Comparison of ENCODE assay signal across 25 cellular contexts in the genomic region with DNA sequence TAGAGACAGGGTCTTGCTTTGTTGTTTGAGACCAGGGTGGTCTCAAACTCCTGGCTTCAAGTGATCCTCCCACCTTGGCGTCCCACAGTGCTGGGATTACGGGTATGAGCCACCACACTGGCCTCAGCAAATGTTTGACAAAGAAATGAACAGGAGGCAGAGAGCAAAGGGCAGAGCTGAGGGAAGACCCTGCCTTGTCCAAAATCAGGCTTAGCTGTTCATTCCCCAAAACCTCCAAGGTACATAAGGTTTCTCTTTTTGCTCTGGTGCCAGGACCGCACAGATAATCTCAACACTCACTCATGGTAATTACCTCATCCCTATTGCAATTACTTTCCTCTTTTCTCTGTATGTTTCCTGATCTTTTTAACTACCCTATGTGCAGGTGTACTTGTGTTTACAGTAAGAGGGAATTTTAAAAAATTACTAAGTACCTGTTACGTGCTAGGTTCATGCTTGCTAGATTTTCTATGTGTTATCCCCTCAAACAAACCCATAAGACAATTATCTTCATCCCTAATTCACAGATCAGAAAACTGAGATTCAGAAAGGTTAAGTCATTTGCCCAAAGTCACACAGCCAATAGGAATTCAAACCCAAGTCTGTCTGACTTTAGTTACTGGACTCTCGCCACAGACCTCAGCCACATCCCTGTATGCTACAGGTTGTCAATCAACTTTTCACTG. TPM values are rescaled to one million over a fixed set of nuclear protein-coding genes. Genes with fewer than 3 reads are reported as not detected.
DNase-seq lines count a peak whose midpoint lies in the region; TF ChIP-seq lines count a peak whose summit lies in the region.
"Had no signal": no experiment of that assay in that cellular context is flagged by ENCODE, and none has a peak within 500 bp of the region (broad histone marks: within the 10 kb centered on the region; RNA-seq: fewer than 3 reads in every experiment).

No MANE protein-coding gene starts in this region.

- TF ChIP-seq CTCF in MCF 10A (IDR thresholded peaks at IDR 0.05; ENCODE audit: unreplicated experiment) (no peak), prostate gland (IDR thresholded peaks at IDR 0.05) (no peak), BE2C (IDR thresholded peaks at IDR 0.05; ENCODE audit: low read depth, low read length) (no peak)

- 86% methylated on average over 5 of the region's 5 CpGs for WGBS in prostate gland

- peak overlapping the region; percentile 47 for H3K27ac ChIP-seq in ACC112 (ENCODE audit: low read depth, low read length)
- H3K27ac ChIP-seq in prostate gland: peak overlapping the region; percentile 30 to 38
- H3K27ac ChIP-seq in SJCRH30: no peak overlapping the region

- H3K4me1 ChIP-seq in ACC112 (ENCODE audit: control insufficient read depth, insufficient read depth, low read length, unreplicated experiment): peaks cover 63% of the 10 kb centered on the region
- peaks cover 14% of the 10 kb centered on the region for H3K4me1 ChIP-seq in prostate gland (replicated peaks)
- H3K4me1 ChIP-seq in SJCRH30: peaks cover 17% of the 10 kb centered on the region
- no peaks in the 10 kb centered on the region for H3K4me1 ChIP-seq in BE2C

- peaks cover 19% of the 10 kb centered on the region for H3K79me2 ChIP-seq in ACC112 (ENCODE audit: control insufficient read depth, insufficient read depth, low read length, unreplicated experiment)

- DNase-seq in MCF 10A (ENCODE audit: unreplicated experiment): no peak
- peak; percentile 8 for DNase-seq in kidney glomerular epithelial cell (lab: John Stamatoyannopoulos, UW)
- DNase-seq in prostate gland (ENCODE audit: low spot score): no peak
- DNase-seq in SJCRH30: no peak
- DNase-seq in nucleus accumbens (lab: John Stamatoyannopoulos, UW): no peak
- DNase-seq in BE2C: no peak
- no peak for DNase-seq in head of caudate nucleus
- DNase-seq: activated CD4-positive, alpha-beta T cell treated with anti-CD3 and anti-CD28 coated beads for 1 hour; activated CD8-positive, alpha-beta T cell treated with anti-CD3 and anti-CD28 coated beads for 36 hours; aorta; CD8-positive, alpha-beta memory T cell; DMS 273 treated with DMSO at 0.1 percent for 48 hours; effector memory CD8-positive, alpha-beta T cell; NCI-H1048; NCI-H187 treated with DMSO at 0.1 percent for 48 hours; SK-N-SH; stimulated activated naive CD4-positive, alpha-beta T cell; T-helper 17 cell had no signal

- H3K4me3 ChIP-seq in ACC112 (ENCODE audit: low read depth, low read length) (no peak overlapping the region), prostate gland (no peak overlapping the region), SJCRH30 (no peak overlapping the region), BE2C (ENCODE audit: low read depth, low read length) (no peak overlapping the region)
- H3K4me3 ChIP-seq: coronary artery, GM23338, lung had no signal

- no peaks in the 10 kb centered on the region for H3K27me3 Mint-ChIP-seq in MCF 10A (ENCODE audit: insufficient read depth, unreplicated experiment)
- H3K27me3 Mint-ChIP-seq: progenitor cell of endocrine pancreas had no signal

- intact Hi-C loops in MCF 10A (cut with micrococcal nuclease) (no loop called here), prostate gland (cut with DNase I) (no loop called here), head of caudate nucleus (cut with DNase I) (no loop called here)

- BruUV-seq in MCF 10A (replicated peaks; lab: Mats Ljungman, UMichigan): no TSS peak

- H3K9me3 ChIP-seq in prostate gland (no peaks in the 10 kb centered on the region), SJCRH30 (replicated peaks) (no peaks in the 10 kb centered on the region), BE2C (no peaks in the 10 kb centered on the region)
- H3K9me3 ChIP-seq: SK-N-SH had no signal

- peaks cover 40% of the 10 kb centered on the region for H3K4me1 Mint-ChIP-seq in MCF 10A (ENCODE audit: insufficient read depth, unreplicated experiment)
- H3K4me1 Mint-ChIP-seq: activated naive CD4-positive, alpha-beta T cell treated with anti-CD3 and anti-CD28 coated beads, Interleukin-2, amount 50 U/mL, for 24 hours; CD8-positive, alpha-beta memory T cell had no signal

- CTCF ChIA-PET in MCF 10A (lab: Yijun Ruan, JAX): interaction anchor here (1.0 to 1.1 kb wide), 2 partner anchors 24 to 68 kb away, joined by 3 to 5 read pairs; no protein-coding TSS in a partner anchor

- no peak for TF ChIP-seq POLR2A in prostate gland (IDR thresholded peaks at IDR 0.05)

- no peaks in the 10 kb centered on the region for H3K9me3 Mint-ChIP-seq in MCF 10A (ENCODE audit: unreplicated experiment)
- H3K9me3 Mint-ChIP-seq: activated CD8-positive, alpha-beta T cell treated with anti-CD3 and anti-CD28 coated beads for 36 hours; activated naive CD4-positive, alpha-beta T cell treated with anti-CD3 and anti-CD28 coated beads, Interleukin-2, amount 50 U/mL, for 24 hours; activated T-helper 2 cell treated with anti-CD3 and anti-CD28 coated beads, Interferon-gamma antibody, Interleukin-2, Interleukin-4, amounts not matched to agents 10 μg/mL and 5 μg/mL and 100 μg/mL, durations not matched to agents 14 hours and 24 hours and 36 hours; CD8-positive, alpha-beta memory T cell; effector memory CD8-positive, alpha-beta T cell; GM23338 had no signal

- no peak overlapping the region for H3K4me3 Mint-ChIP-seq in MCF 10A (ENCODE audit: unreplicated experiment)
- H3K4me3 Mint-ChIP-seq: activated CD8-positive, alpha-beta T cell treated with anti-CD3 and anti-CD28 coated beads for 36 hours; activated naive CD4-positive, alpha-beta T cell treated with anti-CD3 and anti-CD28 coated beads, Interleukin-2, amount 50 U/mL, for 24 hours; CD8-positive, alpha-beta memory T cell; effector memory CD8-positive, alpha-beta T cell; GM23338; T-helper 17 cell had no signal

- no peaks in the 10 kb centered on the region for H3K36me3 ChIP-seq in ACC112 (ENCODE audit: insufficient read depth, low read length)
- no peaks in the 10 kb centered on the region for H3K36me3 ChIP-seq in prostate gland
- H3K36me3 ChIP-seq in SJCRH30: no peaks in the 10 kb centered on the region
- no peaks in the 10 kb centered on the region for H3K36me3 ChIP-seq in BE2C

- H3K27ac Mint-ChIP-seq in MCF 10A (ENCODE audit: low read depth, unreplicated experiment): peak overlapping the region; percentile 76
- H3K27ac Mint-ChIP-seq: activated CD8-positive, alpha-beta T cell treated with anti-CD3 and anti-CD28 coated beads for 36 hours; activated naive CD4-positive, alpha-beta T cell treated with anti-CD3 and anti-CD28 coated beads, Interleukin-2, amount 50 U/mL, for 24 hours; activated T-helper 2 cell treated with anti-CD3 and anti-CD28 coated beads, Interferon-gamma antibody, Interleukin-2, Interleukin-4, amounts not matched to agents 10 μg/mL and 5 μg/mL and 100 μg/mL, durations not matched to agents 14 hours and 24 hours and 36 hours; effector memory CD8-positive, alpha-beta T cell; GM23338; T-helper 17 cell had no signal

- H2AFZ ChIP-seq in ACC112 (ENCODE audit: low read length, unreplicated experiment): no peak overlapping the region
- H2AFZ ChIP-seq: GM23338 had no signal

- no peaks in the 10 kb centered on the region for H3K36me3 Mint-ChIP-seq in MCF 10A (ENCODE audit: insufficient read depth, unreplicated experiment)
- H3K36me3 Mint-ChIP-seq: activated naive CD4-positive, alpha-beta T cell treated with anti-CD3 and anti-CD28 coated beads, Interleukin-2, amount 50 U/mL, for 24 hours had no signal

- H3K27me3 ChIP-seq in ACC112 (ENCODE audit: insufficient read depth, low read length) (no peaks in the 10 kb centered on the region), prostate gland (replicated peaks; ENCODE audit: insufficient read depth) (no peaks in the 10 kb centered on the region), SJCRH30 (no peaks in the 10 kb centered on the region), BE2C (no peaks in the 10 kb centered on the region)

- POLR2A ChIA-PET in MCF 10A (lab: Yijun Ruan, JAX): interaction anchor here (0.7 to 1.7 kb wide), 2 partner anchors 12 to 219 kb away, joined by 3 to 6 read pairs; a partner anchor contains a TSS

RNA-seq across cellular contexts. Expression of a gene that starts 11.5 kb away (rescaled TPM):
- total RNA-seq in MCF 10A (2022) (11.1 and 11.2 TPM in 2 replicates), prostate gland (10 to 100 TPM; 76.5 to 83.1 TPM)
- total RNA-seq in SJCRH30 (2014; rRNA removed; shearing (Covaris generic)): 19.7 and 24.0 TPM in 2 replicates
- 2.9 TPM for polyA plus RNA-seq in BE2C (2012; ENCODE audit: insufficient read depth, insufficient read length, low read depth)
- total RNA-seq: activated T-helper 2 cell treated with anti-CD3 and anti-CD28 coated beads, Interferon-gamma antibody, Interleukin-2, Interleukin-4, amounts not matched to agents 10 μg/mL and 5 μg/mL and 100 μg/mL, durations not matched to agents 14 hours and 24 hours and 36 hours had no signal

RNA-seq across cellular contexts. Expression of a gene that starts 47.9 kb away (rescaled TPM):
- 0.49 and 1.5 TPM in 2 replicates for total RNA-seq in MCF 10A (2022)
- total RNA-seq in prostate gland: 100 to 1,000 TPM in 1 of 2 donors, 10 to 100 TPM in 1; 65.2 to 115 TPM
- 0.10 TPM in 1 of 2 replicates, not detected in the other for total RNA-seq in SJCRH30 (2014; rRNA removed; shearing (Covaris generic))
- polyA plus RNA-seq in BE2C (2012; ENCODE audit: insufficient read depth, insufficient read length, low read depth): 0.40 TPM
- total RNA-seq: GM23338 had no signal
- polyA plus RNA-seq: GM23338 had no signal

RNA-seq across cellular contexts. Expression of a gene that starts 58.5 kb away (rescaled TPM):
- total RNA-seq in MCF 10A (2022) (0.32 and 0.89 TPM in 2 replicates), prostate gland (1 to 10 TPM; 1.0 to 4.1 TPM)
- total RNA-seq in SJCRH30 (2014; rRNA removed; shearing (Covaris generic)): 33.5 and 43.2 TPM in 2 replicates
- 0.73 TPM for polyA plus RNA-seq in BE2C (2012; ENCODE audit: insufficient read depth, insufficient read length, low read depth)

Comparison
In these comparisons a context has a peak if more than half of its experiments do, and no peak if none do; other contexts are left out.
1. RNA of a gene that starts 47.9 kb away (total RNA-seq): 65.2 to 115 TPM in prostate gland; 0.49 to 1.5 TPM in MCF 10A and 0.10 TPM in SJCRH30; every median in the first group is over 10 times any median in the second.